In genomic region chr11:67483498-67483798, GRCh38 we compare ENCODE assay signal across 8 cellular contexts. TPM values are rescaled to one million over a fixed set of nuclear protein-coding genes. Genes with fewer than 3 reads are reported as not detected.
DNase-seq lines count a peak whose midpoint lies in the region; ATAC-seq and TF ChIP-seq lines count a peak whose summit lies in the region.

No MANE protein-coding gene starts in this region.

- peaks cover 6% of the 10 kb centered on the region for H3K9me3 ChIP-seq in AG04450 (ENCODE audit: control insufficient read depth, insufficient read depth, low read length)
- no peaks in the 10 kb centered on the region for H3K9me3 ChIP-seq in KOPT-K1 (ENCODE audit: insufficient read depth, low read length, poor library complexity, severe bottlenecking)

- H3K4me1 Mint-ChIP-seq in nephron, result peaks cover 36% of the 10 kb centered on the region

- H3K4me3 Mint-ChIP-seq in nephron, result peak overlapping the region; percentile 89 to 98 (median 90)

- H3K27ac Mint-ChIP-seq in nephron, result peak overlapping the region; percentile 92 to 98 (median 96)

- H3K27ac ChIP-seq in AG04450 (ENCODE audit: low read depth, low read length) (no peak overlapping the region), KOPT-K1 (ENCODE audit: low read depth, low read length, poor library complexity, severe bottlenecking) (peak overlapping the region; percentile 99)

- H3K4me3 ChIP-seq in AG04450 (ENCODE audit: low read depth, low read length) (peak overlapping the region; percentile 78), choroid plexus epithelial cell (ENCODE audit: low read depth, low read length) (peak overlapping the region; percentile 73)

- peaks cover 5% of the 10 kb centered on the region for H3K27me3 Mint-ChIP-seq in nephron (ENCODE audit: low read depth)

- ATAC-seq in GM21390 (IDR thresholded peaks at IDR 0.05; ENCODE audit: unreplicated experiment), result no peak

- POLR2A ChIA-PET in AG04450 (lab: Yijun Ruan, JAX), result interaction anchor here (0.9 to 1.0 kb wide), 4 partner anchors 15 to 82 kb away, joined by 3 read pairs; partner anchors contain the start of gene RPS6KB2

- TF ChIP-seq CTCF in AG04450 (IDR thresholded peaks at IDR 0.05; ENCODE audit: low read depth, low read length), result no peak
- TF ChIP-seq CTCF in choroid plexus epithelial cell (conservative IDR thresholded peaks at IDR 0.05; ENCODE audit: low read depth, low read length), result no peak
- no peak for TF ChIP-seq CTCF in nephron (IDR thresholded peaks at IDR 0.05; ENCODE audit: unreplicated experiment in 3 of 3)

- DNase-seq in AG04450 (ENCODE audit: low read depth, low spot score), result no peak
- DNase-seq in choroid plexus epithelial cell (ENCODE audit: low read depth), result no peak
- DNase-seq in SW480 (ENCODE audit: low spot score), result no peak
- DNase-seq in SKM-1 (lab: John Stamatoyannopoulos, UW; ENCODE audit: unreplicated experiment), result no peak
- no peak for DNase-seq in NCI-H146 treated with DMSO at 0.1 percent for 48 hours (lab: John Stamatoyannopoulos, UW; ENCODE audit: unreplicated experiment)

- H3K27me3 ChIP-seq in AG04450 (ENCODE audit: control insufficient read depth, insufficient read depth, low read length), result no peaks in the 10 kb centered on the region

- peaks cover 21% of the 10 kb centered on the region for H3K36me3 Mint-ChIP-seq in nephron (ENCODE audit: low read depth)

- CTCF ChIA-PET in AG04450 (lab: Charles Lee), result interaction anchor here (1.2 kb wide), 1 partner anchor 81 kb away, joined by 8 read pairs; the partner anchor contains the start of gene PPP1CA

- H3K9me3 Mint-ChIP-seq in nephron, result no peaks in the 10 kb centered on the region

- H3K36me3 ChIP-seq in KOPT-K1 (ENCODE audit: insufficient read depth, low read length), result peaks cover 21% of the 10 kb centered on the region

RNA-seq across cellular contexts. Expression of gene AIP, which starts 0.6 kb away (rescaled TPM):
- 55.3 and 75.7 TPM in 2 replicates for polyA plus RNA-seq in AG04450 (2011; rRNA removed)
- 40.0 and 51.4 TPM in 2 replicates for polyA minus RNA-seq in AG04450 (2011; rRNA and poly(A)+ RNA removed)

RNA-seq across cellular contexts. Expression of gene TMEM134, which starts 14.4 kb away (rescaled TPM):
- 14.7 and 22.5 TPM in 2 replicates for polyA plus RNA-seq in AG04450 (2011; rRNA removed)
- polyA minus RNA-seq in AG04450 (2011; rRNA and poly(A)+ RNA removed), result 2.7 and 4.6 TPM in 2 replicates

RNA-seq across cellular contexts. Expression of gene PITPNM1, which starts 21.7 kb away (rescaled TPM):
- polyA plus RNA-seq in AG04450 (2011; rRNA removed), result 6.4 and 8.6 TPM in 2 replicates
- 9.9 and 10.8 TPM in 2 replicates for polyA minus RNA-seq in AG04450 (2011; rRNA and poly(A)+ RNA removed)

RNA-seq across cellular contexts. Expression of gene CDK2AP2, which starts 24.5 kb away (rescaled TPM):
- 11.7 and 17.2 TPM in 2 replicates for polyA plus RNA-seq in AG04450 (2011; rRNA removed)
- 12.9 and 16.1 TPM in 2 replicates for polyA minus RNA-seq in AG04450 (2011; rRNA and poly(A)+ RNA removed)

RNA-seq across cellular contexts. Expression of gene CABP4, which starts 28.3 kb away (rescaled TPM):
- not detected in 2 replicates for polyA plus RNA-seq in AG04450 (2011; rRNA removed)
- not detected in 2 replicates for polyA minus RNA-seq in AG04450 (2011; rRNA and poly(A)+ RNA removed)
